8 cellular contexts compared by ENCODE assay signal in the genomic region with DNA sequence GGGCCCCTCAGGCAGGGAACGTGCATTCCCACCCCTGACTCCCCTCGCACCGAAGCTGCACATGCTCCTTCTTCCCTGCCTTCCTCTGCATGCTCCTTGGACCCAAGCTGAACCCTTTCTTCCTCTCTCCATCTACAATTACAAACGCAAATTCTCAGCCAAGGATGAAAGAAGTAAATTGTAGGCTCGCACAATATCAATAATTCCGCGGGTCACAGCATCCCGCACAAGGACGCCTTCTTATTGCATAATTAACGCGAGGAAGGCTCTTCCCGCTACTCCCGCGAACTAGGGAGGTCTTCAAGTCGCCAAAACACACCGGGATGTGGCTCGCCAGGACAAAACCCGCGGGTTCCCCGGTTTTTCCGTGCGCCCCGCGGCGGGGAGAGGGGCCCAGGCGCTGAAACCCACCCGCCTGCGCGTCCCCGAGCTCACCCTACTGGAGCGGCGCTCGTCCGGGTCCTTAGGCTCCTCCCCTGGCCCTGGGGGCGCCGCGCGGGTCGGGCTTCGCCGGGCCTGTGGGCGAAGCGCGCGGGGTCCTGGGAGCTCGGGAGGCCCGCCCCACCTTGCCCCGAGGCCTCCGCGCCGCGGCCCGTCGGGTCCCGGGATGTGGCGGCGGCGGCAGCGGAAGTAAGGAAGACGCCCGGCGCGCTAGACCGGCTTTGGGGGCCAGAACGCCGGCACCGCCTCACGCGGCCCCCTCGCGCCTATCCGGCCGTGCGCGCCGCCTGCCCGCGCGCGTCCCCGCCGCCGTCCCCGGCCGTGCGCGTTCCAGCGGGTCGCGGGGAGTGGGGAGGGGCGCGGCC. TPM values are rescaled to one million over a fixed set of nuclear protein-coding genes. Genes with fewer than 3 reads are reported as not detected.
DNase-seq lines count a peak whose midpoint lies in the region; ATAC-seq and TF ChIP-seq lines count a peak whose summit lies in the region.

A gene with protein sequence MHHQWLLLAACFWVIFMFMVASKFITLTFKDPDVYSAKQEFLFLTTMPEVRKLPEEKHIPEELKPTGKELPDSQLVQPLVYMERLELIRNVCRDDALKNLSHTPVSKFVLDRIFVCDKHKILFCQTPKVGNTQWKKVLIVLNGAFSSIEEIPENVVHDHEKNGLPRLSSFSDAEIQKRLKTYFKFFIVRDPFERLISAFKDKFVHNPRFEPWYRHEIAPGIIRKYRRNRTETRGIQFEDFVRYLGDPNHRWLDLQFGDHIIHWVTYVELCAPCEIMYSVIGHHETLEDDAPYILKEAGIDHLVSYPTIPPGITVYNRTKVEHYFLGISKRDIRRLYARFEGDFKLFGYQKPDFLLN (minus strand): TSS at position 730 of the 806 bp plus-strand sequence. CDS start 10,993 bp downstream, outside the sequence.

- peak; percentile 84 for ATAC-seq in GM21526 (IDR thresholded peaks at IDR 0.05; ENCODE audit: low FRiP score, unreplicated experiment)

- H3K4me1 ChIP-seq in left ventricle myocardium inferior (peaks cover 39% of the 10 kb centered on the region), uterus (peaks cover 0 to 6% of the 10 kb centered on the region in 2 donors)

- DNase-seq in DMS79 treated with DMSO at 0.1 percent for 48 hours (lab: John Stamatoyannopoulos, UW) (peak; percentile 42), SW 1271 (lab: John Stamatoyannopoulos, UW) (peak; percentile 11 to 46), amniotic epithelial cell (ENCODE audit: low read depth) (peak; percentile 36), left ventricle myocardium inferior (peak; percentile 62), pulmonary artery endothelial cell (ENCODE audit: low read depth, low spot score) (no peak), uterus (peak; percentile 44 to 61)

- intact Hi-C loops in left ventricle myocardium inferior (cut with micrococcal nuclease), result no loop called here
- intact Hi-C loops in uterus (cut with DNase I; ENCODE audit: low total_unique reads), result no loop called here

- TF ChIP-seq RAD21 in Ishikawa (IDR thresholded peaks at IDR 0.05; ENCODE audit: low read depth), result no peak

- TF ChIP-seq CTCF in left ventricle myocardium inferior (IDR thresholded peaks at IDR 0.05; ENCODE audit: borderline replicate concordance), result no peak
- no peak for TF ChIP-seq CTCF in uterus (IDR thresholded peaks at IDR 0.05)

- no peak for TF ChIP-seq EP300 in Ishikawa (IDR thresholded peaks at IDR 0.05; ENCODE audit: borderline replicate concordance)

- H3K36me3 ChIP-seq in left ventricle myocardium inferior, result peaks cover 7% of the 10 kb centered on the region
- H3K36me3 ChIP-seq in uterus, result no peaks in the 10 kb centered on the region

- H3K27ac ChIP-seq in left ventricle myocardium inferior (replicated peaks) (peak within 1 kb of the TSS; percentile 84), uterus (peak within 1 kb of the TSS; percentile 84)

- H3K4me3 ChIP-seq in left ventricle myocardium inferior, result peak within 1 kb of the TSS; percentile 81
- peak within 1 kb of the TSS; percentile 64 to 74 for H3K4me3 ChIP-seq in uterus

- peak in 1 of 2 donors; percentile 58 for TF ChIP-seq POLR2A in uterus (IDR thresholded peaks at IDR 0.05)

- no peaks in the 10 kb centered on the region for H3K9me3 ChIP-seq in left ventricle myocardium inferior (replicated peaks)
- no peaks in the 10 kb centered on the region for H3K9me3 ChIP-seq in uterus

- H3K27me3 ChIP-seq in left ventricle myocardium inferior (ENCODE audit: low read depth) (no peaks in the 10 kb centered on the region), uterus (no peaks in the 10 kb centered on the region)

TF ChIP-seq in Ishikawa, 13 proteins besides CTCF, POLR2A, EP300 and RAD21:
- TF ChIP-seq TEAD4 (IDR thresholded peaks at IDR 0.05) (no peak), ZBTB7A (IDR thresholded peaks at IDR 0.05; ENCODE audit: low read depth) (peak; percentile 27; the same call in 1 of the 2 replicates), CEBPB (IDR thresholded peaks at IDR 0.05) (peak; percentile 66)
- TF ChIP-seq, protein P1, sequence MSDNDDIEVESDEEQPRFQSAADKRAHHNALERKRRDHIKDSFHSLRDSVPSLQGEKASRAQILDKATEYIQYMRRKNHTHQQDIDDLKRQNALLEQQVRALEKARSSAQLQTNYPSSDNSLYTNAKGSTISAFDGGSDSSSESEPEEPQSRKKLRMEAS (IDR thresholded peaks at IDR 0.05), result peak; percentile 71
- TF ChIP-seq, protein P2, sequence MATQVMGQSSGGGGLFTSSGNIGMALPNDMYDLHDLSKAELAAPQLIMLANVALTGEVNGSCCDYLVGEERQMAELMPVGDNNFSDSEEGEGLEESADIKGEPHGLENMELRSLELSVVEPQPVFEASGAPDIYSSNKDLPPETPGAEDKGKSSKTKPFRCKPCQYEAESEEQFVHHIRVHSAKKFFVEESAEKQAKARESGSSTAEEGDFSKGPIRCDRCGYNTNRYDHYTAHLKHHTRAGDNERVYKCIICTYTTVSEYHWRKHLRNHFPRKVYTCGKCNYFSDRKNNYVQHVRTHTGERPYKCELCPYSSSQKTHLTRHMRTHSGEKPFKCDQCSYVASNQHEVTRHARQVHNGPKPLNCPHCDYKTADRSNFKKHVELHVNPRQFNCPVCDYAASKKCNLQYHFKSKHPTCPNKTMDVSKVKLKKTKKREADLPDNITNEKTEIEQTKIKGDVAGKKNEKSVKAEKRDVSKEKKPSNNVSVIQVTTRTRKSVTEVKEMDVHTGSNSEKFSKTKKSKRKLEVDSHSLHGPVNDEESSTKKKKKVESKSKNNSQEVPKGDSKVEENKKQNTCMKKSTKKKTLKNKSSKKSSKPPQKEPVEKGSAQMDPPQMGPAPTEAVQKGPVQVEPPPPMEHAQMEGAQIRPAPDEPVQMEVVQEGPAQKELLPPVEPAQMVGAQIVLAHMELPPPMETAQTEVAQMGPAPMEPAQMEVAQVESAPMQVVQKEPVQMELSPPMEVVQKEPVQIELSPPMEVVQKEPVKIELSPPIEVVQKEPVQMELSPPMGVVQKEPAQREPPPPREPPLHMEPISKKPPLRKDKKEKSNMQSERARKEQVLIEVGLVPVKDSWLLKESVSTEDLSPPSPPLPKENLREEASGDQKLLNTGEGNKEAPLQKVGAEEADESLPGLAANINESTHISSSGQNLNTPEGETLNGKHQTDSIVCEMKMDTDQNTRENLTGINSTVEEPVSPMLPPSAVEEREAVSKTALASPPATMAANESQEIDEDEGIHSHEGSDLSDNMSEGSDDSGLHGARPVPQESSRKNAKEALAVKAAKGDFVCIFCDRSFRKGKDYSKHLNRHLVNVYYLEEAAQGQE (IDR thresholded peaks at IDR 0.05; ENCODE audit: low read depth), result peak; percentile 4; the same call in 1 of the 2 replicates

RNA-seq across cellular contexts. Expression of the gene that starts here (rescaled TPM):
- total RNA-seq in left ventricle myocardium inferior (11.6 TPM), pulmonary artery endothelial cell (10.5 and 15.3 TPM in 2 replicates), uterus (10 to 100 TPM in 3 of 4 donors, under 1 TPM in 1; 0.88 to 38.4 (median 18.9) TPM)
